15 cellular contexts compared by ENCODE assay signal in genomic region chr2:109120166-109120565, GRCh38. TPM values are rescaled to one million over a fixed set of nuclear protein-coding genes. Genes with fewer than 3 reads are reported as not detected.
DNase-seq lines count a peak whose midpoint lies in the region; ATAC-seq and TF ChIP-seq lines count a peak whose summit lies in the region.
"Had no signal": no experiment of that assay in that cellular context is flagged by ENCODE, and none has a peak within 500 bp of the region (broad histone marks: within the 10 kb centered on the region; RNA-seq: fewer than 3 reads in every experiment).

No MANE protein-coding gene starts in this region.

- no TSS peak for BruUV-seq in PC-3 (replicated peaks; lab: Mats Ljungman, UMichigan)

- no peaks in the 10 kb centered on the region for H3K79me2 ChIP-seq in PC-3 (ENCODE audit: low read length)

- H2AFZ ChIP-seq in PC-3 (ENCODE audit: low read length), result peak overlapping the region; percentile 19; the same call in 1 of the 2 replicates
- H2AFZ ChIP-seq: GM23338 had no signal

- H3K4me3 ChIP-seq in PC-3 (ENCODE audit: low read length) (no peak overlapping the region), upper lobe of left lung (no peak overlapping the region), right lobe of liver (no peak overlapping the region)
- H3K4me3 ChIP-seq: BLaER1 treated with 17β-estradiol and CSF1 and Interleukin-3, amounts not matched to agents 10 nM and 100 nM; GM23338 had no signal

- H3K9ac ChIP-seq in PC-3 (ENCODE audit: low read length), result no peak overlapping the region
- H3K9ac ChIP-seq: BLaER1 treated with 17β-estradiol and CSF1 and Interleukin-3, amounts not matched to agents 10 nM and 100 nM had no signal

- H3K27ac Mint-ChIP-seq in activated CD8-positive, alpha-beta memory T cell treated with anti-CD3 and anti-CD28 coated beads, Interleukin-2, amount 10 ng/mL, durations not matched to agents 7 days and 5 days, result no peak overlapping the region
- H3K27ac Mint-ChIP-seq: B cell; CD8-positive, alpha-beta T cell; GM23338; HFFc6 had no signal

- H3F3A ChIP-seq in PC-3 (ENCODE audit: low read length, unreplicated experiment), result peaks cover 2% of the 10 kb centered on the region

- intact Hi-C loops in PC-3 (cut with micrococcal nuclease) (loop anchor here (10.0 kb wide), 1 partner anchor 195 kb away; no protein-coding TSS in a partner anchor), right lobe of liver (cut with DNase I) (loop anchor here in 1 of 2 donors (5.0 kb wide), 1 partner anchor 387 kb away; no protein-coding TSS in a partner anchor)

- H3K4me1 Mint-ChIP-seq in activated CD8-positive, alpha-beta memory T cell treated with anti-CD3 and anti-CD28 coated beads, Interleukin-2, amount 10 ng/mL, durations not matched to agents 7 days and 5 days, result no peaks in the 10 kb centered on the region
- H3K4me1 Mint-ChIP-seq: B cell had no signal

- H3K27me3 ChIP-seq in PC-3 (ENCODE audit: low read length), result no peaks in the 10 kb centered on the region
- H3K27me3 ChIP-seq in upper lobe of left lung, result no peaks in the 10 kb centered on the region
- H3K27me3 ChIP-seq in right lobe of liver, result no peaks in the 10 kb centered on the region
- H3K27me3 ChIP-seq: BLaER1 treated with 17β-estradiol and CSF1 and Interleukin-3, amounts not matched to agents 10 nM and 100 nM had no signal

- CTCF ChIA-PET in activated CD8-positive, alpha-beta memory T cell treated with anti-CD3 and anti-CD28 coated beads, Interleukin-2, amount 10 ng/mL, durations not matched to agents 7 days and 5 days (lab: Charles Lee), result no interaction called here
- CTCF ChIA-PET in PC-3 (lab: Charles Lee), result no interaction called here

- no peak overlapping the region for H3K4me3 Mint-ChIP-seq in activated CD8-positive, alpha-beta memory T cell treated with anti-CD3 and anti-CD28 coated beads, Interleukin-2, amount 10 ng/mL, durations not matched to agents 7 days and 5 days
- H3K4me3 Mint-ChIP-seq: B cell; CD8-positive, alpha-beta T cell; GM23338; HFFc6 had no signal

- no peak for TF ChIP-seq CTCF in PC-3 (conservative IDR thresholded peaks at IDR 0.05; ENCODE audit: low read depth, low read length)
- no peak for TF ChIP-seq CTCF in upper lobe of left lung (IDR thresholded peaks at IDR 0.05)
- TF ChIP-seq CTCF in right lobe of liver (IDR thresholded peaks at IDR 0.05), result no peak

- peaks cover 28% of the 10 kb centered on the region for H3K4me1 ChIP-seq in PC-3 (ENCODE audit: insufficient read depth, low read length)
- H3K4me1 ChIP-seq in upper lobe of left lung, result no peaks in the 10 kb centered on the region
- no peaks in the 10 kb centered on the region for H3K4me1 ChIP-seq in right lobe of liver

- no peak for TF ChIP-seq POLR2A in upper lobe of left lung (IDR thresholded peaks at IDR 0.05)
- TF ChIP-seq POLR2A in right lobe of liver (IDR thresholded peaks at IDR 0.05), result no peak

- H3K36me3 ChIP-seq in PC-3 (ENCODE audit: low read depth, low read length) (no peaks in the 10 kb centered on the region), upper lobe of left lung (no peaks in the 10 kb centered on the region), right lobe of liver (no peaks in the 10 kb centered on the region)
- H3K36me3 ChIP-seq: BLaER1 treated with 17β-estradiol and CSF1 and Interleukin-3, amounts not matched to agents 10 nM and 100 nM had no signal

- no peaks in the 10 kb centered on the region for H3K36me3 Mint-ChIP-seq in activated CD8-positive, alpha-beta memory T cell treated with anti-CD3 and anti-CD28 coated beads, Interleukin-2, amount 10 ng/mL, durations not matched to agents 7 days and 5 days
- H3K36me3 Mint-ChIP-seq: CD8-positive, alpha-beta T cell had no signal

- WGBS in upper lobe of left lung, 2 donors, result 100% methylated on average over 3 of the region's 3 CpGs
- WGBS in right lobe of liver (ENCODE audit: insufficient coverage, low coverage, low lambda C conversion rate, missing lambda C conversion rate), result 100% methylated on average over 1 of the region's 3 CpGs

- no peaks in the 10 kb centered on the region for H3K9me3 Mint-ChIP-seq in activated CD8-positive, alpha-beta memory T cell treated with anti-CD3 and anti-CD28 coated beads, Interleukin-2, amount 10 ng/mL, durations not matched to agents 7 days and 5 days (ENCODE audit: low read depth)
- H3K9me3 Mint-ChIP-seq: CD8-positive, alpha-beta T cell had no signal

- no peaks in the 10 kb centered on the region for H3K9me2 ChIP-seq in PC-3 (replicated peaks; ENCODE audit: low read length)

- H3K27me3 Mint-ChIP-seq in activated CD8-positive, alpha-beta memory T cell treated with anti-CD3 and anti-CD28 coated beads, Interleukin-2, amount 10 ng/mL, durations not matched to agents 7 days and 5 days, result peaks cover 12% of the 10 kb centered on the region

- H3K4me2 ChIP-seq in PC-3 (ENCODE audit: low read length), result peak overlapping the region; percentile 42; the same call in 1 of the 2 replicates
- H3K4me2 ChIP-seq: BLaER1 treated with 17β-estradiol and CSF1 and Interleukin-3, amounts not matched to agents 10 nM and 100 nM; GM23338 had no signal

- ATAC-seq in activated CD8-positive, alpha-beta memory T cell treated with anti-CD3 and anti-CD28 coated beads, Interleukin-2, amount 10 ng/mL, durations not matched to agents 7 days and 5 days, result no peak
- ATAC-seq in PC-3 (no peak), left lobe of liver (no peak), upper lobe of left lung (ENCODE audit: low FRiP score in 2 of 2) (peak; percentile 23 to 34), right lobe of liver (no peak), HG02588 (IDR thresholded peaks at IDR 0.05; ENCODE audit: unreplicated experiment) (no peak)
- ATAC-seq: CD8-positive, alpha-beta T cell; GM23338; HCT116 had no signal

- no peak for TF ChIP-seq EP300 in upper lobe of left lung (IDR thresholded peaks at IDR 0.05)

- H4K20me1 ChIP-seq in PC-3 (ENCODE audit: low read length), result no peaks in the 10 kb centered on the region
- H4K20me1 ChIP-seq: BLaER1 treated with 17β-estradiol and CSF1 and Interleukin-3, amounts not matched to agents 10 nM and 100 nM had no signal

- H3K9me3 ChIP-seq in PC-3 (ENCODE audit: low read length) (no peaks in the 10 kb centered on the region), upper lobe of left lung (no peaks in the 10 kb centered on the region), right lobe of liver (no peaks in the 10 kb centered on the region)

- DNase-seq in activated CD8-positive, alpha-beta memory T cell treated with anti-CD3 and anti-CD28 coated beads for 24 hours, result peak; percentile 38
- DNase-seq in activated CD8-positive, alpha-beta memory T cell treated with anti-CD3 and anti-CD28 coated beads, Interleukin-2, amount 10 ng/mL, durations not matched to agents 7 days and 5 days, result no peak
- DNase-seq in PC-3, result no peak
- DNase-seq in left lobe of liver (ENCODE audit: low spot score), result peak; percentile 23
- DNase-seq in upper lobe of left lung, result no peak
- no peak for DNase-seq in right lobe of liver
- DNase-seq: Calu3, HFFc6, IMR-90 had no signal

- POLR2A ChIA-PET in PC-3 (lab: Charles Lee; ENCODE audit: unreplicated experiment), result no interaction called here

- H3K27ac ChIP-seq in PC-3 (ENCODE audit: low read length), result peak overlapping the region; percentile 9
- H3K27ac ChIP-seq in upper lobe of left lung, result no peak overlapping the region
- no peak overlapping the region for H3K27ac ChIP-seq in right lobe of liver
- H3K27ac ChIP-seq: BLaER1 treated with 17β-estradiol and CSF1 and Interleukin-3, amounts not matched to agents 10 nM and 100 nM had no signal

RNA-seq across cellular contexts. Expression of gene SH3RF3, which starts 8.8 kb away (rescaled TPM):
- under 1 TPM; 0.05 to 0.06 TPM for total RNA-seq in activated CD8-positive, alpha-beta memory T cell treated with anti-CD3 and anti-CD28 coated beads, Interleukin-2, amount 10 ng/mL, durations not matched to agents 7 days and 5 days
- total RNA-seq in PC-3 (2014; rRNA removed) (11.7 and 16.3 TPM in 2 replicates), left lobe of liver (1.1 TPM), upper lobe of left lung (10 to 100 TPM in 1 of 6 donors, 1 to 10 TPM in 5; 4.1 to 21.0 (median 8.0) TPM), right lobe of liver (1 to 10 TPM in 4 of 6 experiments, under 1 TPM in 2; 0.68 to 1.6 (median 1.2) TPM)

Comparison
In these comparisons a context has a peak if more than half of its experiments do, and no peak if none do; other contexts are left out.
1. DNase-seq: peak in activated CD8-positive, alpha-beta memory T cell treated with anti-CD3 and anti-CD28 coated beads for 24 hours (single experiment) and left lobe of liver (single experiment); none in activated CD8-positive, alpha-beta memory T cell treated with anti-CD3 and anti-CD28 coated beads, Interleukin-2, amount 10 ng/mL, durations not matched to agents 7 days and 5 days (single experiment), PC-3 (single experiment), upper lobe of left lung (0 of 2) and right lobe of liver (0 of 3).
2. ATAC-seq: peak in upper lobe of left lung (2 of 2); none in activated CD8-positive, alpha-beta memory T cell treated with anti-CD3 and anti-CD28 coated beads, Interleukin-2, amount 10 ng/mL, durations not matched to agents 7 days and 5 days (single experiment), PC-3 (single experiment), left lobe of liver (single experiment), right lobe of liver (0 of 4) and HG02588 (single experiment).